ENCODE assay signal across 34 cellular contexts in the genomic region with DNA sequence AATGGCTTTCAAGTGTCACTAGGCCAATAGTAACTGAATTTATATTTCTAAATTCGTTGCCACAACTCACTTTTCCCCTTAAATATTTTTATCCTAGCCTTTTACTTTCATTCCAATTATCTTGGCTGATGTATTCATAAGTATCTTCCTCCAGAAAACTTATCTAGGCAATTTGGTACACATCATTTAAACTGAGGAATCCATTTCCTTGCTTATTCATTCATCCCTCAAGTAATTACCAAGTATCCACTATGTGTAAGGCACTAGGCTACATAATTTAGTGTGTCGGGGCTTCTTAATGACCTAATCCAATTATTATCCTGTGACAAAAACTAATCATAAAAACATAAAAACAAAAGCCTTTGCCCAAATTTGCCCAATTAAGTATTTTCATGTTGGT.
"Had no signal": no experiment of that assay in that cellular context is flagged by ENCODE, and none has a peak within 500 bp of the region (broad histone marks: within the 10 kb centered on the region; RNA-seq: fewer than 3 reads in every experiment).

No MANE protein-coding gene starts in this region.

- H3K36me3 Mint-ChIP-seq: activated CD8-positive, alpha-beta memory T cell treated with anti-CD3 and anti-CD28 coated beads, Interleukin-2, amount 10 ng/mL, durations not matched to agents 7 days and 5 days; stimulated activated effector memory CD8-positive, alpha-beta T cell treated with anti-CD3 and anti-CD28 coated beads, Interleukin-12 subunit alpha, Interleukin-12 subunit beta, amount 100 ng/mL, for 72 hours had no signal

- H3K9me3 Mint-ChIP-seq: activated CD8-positive, alpha-beta T cell treated with anti-CD3 and anti-CD28 coated beads for 36 hours; activated T-helper 1 cell treated with anti-CD3 and anti-CD28 coated beads, Interleukin-12 subunit alpha, Interleukin-12 subunit beta, Interleukin-2, Interleukin-4 antibody, amounts not matched to agents 30 ng/mL and 10 ng/mL and 1 ng/mL, durations not matched to agents 14 hours and 24 hours and 36 hours; effector memory CD8-positive, alpha-beta T cell; nephron progenitor cell; stimulated activated effector memory CD8-positive, alpha-beta T cell treated with anti-CD3 and anti-CD28 coated beads, Interleukin-12 subunit alpha, Interleukin-12 subunit beta, amount 100 ng/mL, for 72 hours; stimulated activated naive CD8-positive, alpha-beta T cell treated with anti-CD3 and anti-CD28 coated beads, Interleukin-15, amount 100 ng/mL, for 72 hours; T-helper 1 cell treated with Interleukin-12 subunit alpha and Interleukin-12 subunit beta and Interleukin-4 antibody, amounts not matched to agents 30 μg/mL and 1 μg/mL, for 36 hours had no signal

- H3K27ac ChIP-seq: colonic mucosa, dorsolateral prefrontal cortex, hepatocyte, lower lobe of right lung, pancreas, psoas muscle, skin epidermis, suprapubic skin, tibial nerve had no signal

- H3K9me3 ChIP-seq: colonic mucosa, lower lobe of right lung, mucosa of descending colon, pancreas, psoas muscle, suprapubic skin, tibial nerve had no signal

- H3K4me3 ChIP-seq: colonic mucosa, dorsolateral prefrontal cortex, hepatocyte, lower lobe of right lung, mucosa of descending colon, pancreas, psoas muscle, skin epidermis, suprapubic skin, tibial nerve had no signal

- H3K4me2 ChIP-seq: hepatocyte had no signal

- H3K27me3 ChIP-seq: colonic mucosa, hepatocyte, pancreas, suprapubic skin, tibial nerve had no signal

- ATAC-seq: activated CD8-positive, alpha-beta memory T cell treated with anti-CD3 and anti-CD28 coated beads, Interleukin-2, amount 10 ng/mL, durations not matched to agents 7 days and 5 days; activated CD8-positive, alpha-beta T cell treated with anti-CD3 and anti-CD28 coated beads for 36 hours; effector memory CD8-positive, alpha-beta T cell; esophagus mucosa; left colon; lower lobe of right lung; mucosa of descending colon; pancreas; psoas muscle; right cardiac atrium; stimulated activated effector memory CD8-positive, alpha-beta T cell treated with anti-CD3 and anti-CD28 coated beads, Interleukin-12 subunit alpha, Interleukin-12 subunit beta, amount 100 ng/mL, for 72 hours; stimulated activated naive CD8-positive, alpha-beta T cell treated with anti-CD3 and anti-CD28 coated beads, Interleukin-15, amount 100 ng/mL, for 72 hours had no signal

- FAIRE-seq: bronchial epithelial cell, endothelial cell of umbilical vein, frontal cortex, pancreas, urothelium cell line had no signal

- H3K27me3 Mint-ChIP-seq: activated CD8-positive, alpha-beta memory T cell treated with anti-CD3 and anti-CD28 coated beads, Interleukin-2, amount 10 ng/mL, durations not matched to agents 7 days and 5 days; activated CD8-positive, alpha-beta T cell treated with anti-CD3 and anti-CD28 coated beads for 36 hours; effector memory CD8-positive, alpha-beta T cell; stimulated activated naive CD8-positive, alpha-beta T cell treated with anti-CD3 and anti-CD28 coated beads, Interleukin-15, amount 100 ng/mL, for 72 hours had no signal

- DNase-seq: activated CD4-positive, alpha-beta T cell treated with anti-CD3 and anti-CD28 coated beads for 48 hours; activated CD8-positive, alpha-beta memory T cell treated with anti-CD3 and anti-CD28 coated beads, Interleukin-2, amount 10 ng/mL, durations not matched to agents 7 days and 5 days; activated CD8-positive, alpha-beta T cell treated with anti-CD3 and anti-CD28 coated beads for 36 hours; activated gamma-delta T cell; activated naive CD4-positive, alpha-beta T cell treated with anti-CD3 and anti-CD28 coated beads, Interleukin-2, amount 50 U/mL, for 16 hours; activated T-cell treated with anti-CD3 and anti-CD28 coated beads for 4 hours; aorta; colonic mucosa; dorsolateral prefrontal cortex; effector memory CD8-positive, alpha-beta T cell; glutamatergic neuron; left colon; lower lobe of right lung; mesendoderm; mucosa of descending colon; nephron progenitor cell; pancreas; psoas muscle; right cardiac atrium; stimulated activated CD4-positive, alpha-beta T cell treated with anti-CD3 and anti-CD28 coated beads, Interleukin-1b, Interleukin-23, amount 100 ng/mL, for 48 hours; stimulated activated naive CD8-positive, alpha-beta T cell treated with anti-CD3 and anti-CD28 coated beads, Interleukin-15, amount 100 ng/mL, for 72 hours; T1000 had no signal

- H2AFZ ChIP-seq: hepatocyte had no signal

- H3K27ac Mint-ChIP-seq: activated CD8-positive, alpha-beta memory T cell treated with anti-CD3 and anti-CD28 coated beads, Interleukin-2, amount 10 ng/mL, durations not matched to agents 7 days and 5 days; activated CD8-positive, alpha-beta T cell treated with anti-CD3 and anti-CD28 coated beads for 36 hours; activated T-helper 1 cell treated with anti-CD3 and anti-CD28 coated beads, Interleukin-12 subunit alpha, Interleukin-12 subunit beta, Interleukin-2, Interleukin-4 antibody, amounts not matched to agents 30 ng/mL and 10 ng/mL and 1 ng/mL, durations not matched to agents 14 hours and 24 hours and 36 hours; effector memory CD8-positive, alpha-beta T cell; nephron progenitor cell; stimulated activated effector memory CD8-positive, alpha-beta T cell treated with anti-CD3 and anti-CD28 coated beads, Interleukin-12 subunit alpha, Interleukin-12 subunit beta, amount 100 ng/mL, for 72 hours; stimulated activated naive CD8-positive, alpha-beta T cell treated with anti-CD3 and anti-CD28 coated beads, Interleukin-15, amount 100 ng/mL, for 72 hours; T-helper 1 cell treated with Interleukin-12 subunit alpha and Interleukin-12 subunit beta and Interleukin-4 antibody, amounts not matched to agents 30 μg/mL and 1 μg/mL, for 36 hours had no signal

- H3K4me1 Mint-ChIP-seq: activated CD8-positive, alpha-beta memory T cell treated with anti-CD3 and anti-CD28 coated beads, Interleukin-2, amount 10 ng/mL, durations not matched to agents 7 days and 5 days; nephron progenitor cell; stimulated activated effector memory CD8-positive, alpha-beta T cell treated with anti-CD3 and anti-CD28 coated beads, Interleukin-12 subunit alpha, Interleukin-12 subunit beta, amount 100 ng/mL, for 72 hours; stimulated activated naive CD8-positive, alpha-beta T cell treated with anti-CD3 and anti-CD28 coated beads, Interleukin-15, amount 100 ng/mL, for 72 hours had no signal

- H3K4me3 Mint-ChIP-seq: activated CD8-positive, alpha-beta memory T cell treated with anti-CD3 and anti-CD28 coated beads, Interleukin-2, amount 10 ng/mL, durations not matched to agents 7 days and 5 days; activated CD8-positive, alpha-beta T cell treated with anti-CD3 and anti-CD28 coated beads for 36 hours; activated T-helper 1 cell treated with anti-CD3 and anti-CD28 coated beads, Interleukin-12 subunit alpha, Interleukin-12 subunit beta, Interleukin-2, Interleukin-4 antibody, amounts not matched to agents 30 ng/mL and 10 ng/mL and 1 ng/mL, durations not matched to agents 14 hours and 24 hours and 36 hours; effector memory CD8-positive, alpha-beta T cell; nephron progenitor cell; stimulated activated effector memory CD8-positive, alpha-beta T cell treated with anti-CD3 and anti-CD28 coated beads, Interleukin-12 subunit alpha, Interleukin-12 subunit beta, amount 100 ng/mL, for 72 hours; stimulated activated naive CD8-positive, alpha-beta T cell treated with anti-CD3 and anti-CD28 coated beads, Interleukin-15, amount 100 ng/mL, for 72 hours; T-helper 1 cell treated with Interleukin-12 subunit alpha and Interleukin-12 subunit beta and Interleukin-4 antibody, amounts not matched to agents 30 μg/mL and 1 μg/mL, for 36 hours had no signal

- H3K4me1 ChIP-seq: colonic mucosa, lower lobe of right lung, pancreas, psoas muscle, suprapubic skin, tibial nerve had no signal

- H3K36me3 ChIP-seq: colonic mucosa, lower lobe of right lung, pancreas, suprapubic skin, tibial nerve had no signal

- H3K79me2 ChIP-seq: hepatocyte had no signal
